1 cellular context compared by ENCODE assay signal in genomic region chr1:211676106-211676583, GRCh38.
TF ChIP-seq lines count a peak whose summit lies in the region.

No MANE protein-coding gene starts in this region.

TF ChIP-seq in K562, 482 proteins besides CTCF, POLR2A, EP300 and RAD21 (continued from another document and continues in another):
- TF ChIP-seq ZBTB5 (IDR thresholded peaks at IDR 0.05) (no peak), ZNF511 (CRISPR knock-in tag; IDR thresholded peaks at IDR 0.05) (no peak), BCOR (IDR thresholded peaks at IDR 0.05) (0 out of 2 replicates have a peak, but pooled peaks have one; percentile 43), ZNF146 (CRISPR knock-in tag; IDR thresholded peaks at IDR 0.05; ENCODE audit: unreplicated experiment) (no peak), KLF6 (CRISPR knock-in tag; IDR thresholded peaks at IDR 0.05; ENCODE audit: borderline replicate concordance) (no peak), ATF3 (IDR thresholded peaks at IDR 0.05) (no peak), ATF3 (CRISPR knock-in tag; conservative IDR thresholded peaks at IDR 0.05) (0 out of 2 replicates have a peak, but pooled peaks have one; percentile 48), EHMT2 (IDR thresholded peaks at IDR 0.05) (no peak), PURB (CRISPR knock-in tag; IDR thresholded peaks at IDR 0.05; ENCODE audit: low read depth) (no peak), CREB5 (CRISPR knock-in tag; IDR thresholded peaks at IDR 0.05) (no peak), CHD4 (IDR thresholded peaks at IDR 0.05; ENCODE audit: insufficient read depth, insufficient replicate concordance, low read depth, low read length, poor library complexity, severe bottlenecking) (peak; percentile 37), ZNF347 (CRISPR knock-in tag; IDR thresholded peaks at IDR 0.05; ENCODE audit: low read depth) (no peak), FOXP4 (CRISPR knock-in tag; IDR thresholded peaks at IDR 0.05; ENCODE audit: borderline replicate concordance) (no peak), E4F1 (CRISPR knock-in tag; IDR thresholded peaks at IDR 0.05; ENCODE audit: borderline replicate concordance) (no peak), SFPQ (IDR thresholded peaks at IDR 0.05; ENCODE audit: low read depth, low read length) (no peak), IRF9 (tag; IDR thresholded peaks at IDR 0.05) (no peak), XRCC5 (IDR thresholded peaks at IDR 0.05; ENCODE audit: low read depth, low read length) (no peak), HNRNPUL1 (IDR thresholded peaks at IDR 0.05; ENCODE audit: low read length) (no peak), ELF2 (CRISPR knock-in tag; IDR thresholded peaks at IDR 0.05) (no peak), ZNF444 (CRISPR knock-in tag; IDR thresholded peaks at IDR 0.05) (no peak), L3MBTL2 (IDR thresholded peaks at IDR 0.05) (0 out of 2 replicates have a peak, but pooled peaks have one; percentile 6), ZKSCAN3 (CRISPR knock-in tag; IDR thresholded peaks at IDR 0.05) (no peak), REST (CRISPR knock-in tag; IDR thresholded peaks at IDR 0.05; ENCODE audit: low read depth) (no peak), TBL1XR1 (IDR thresholded peaks at IDR 0.05; ENCODE audit: low read length in 2 of 2) (no peak; a peak in 1 of 4 replicates), POU5F1 (IDR thresholded peaks at IDR 0.05; ENCODE audit: borderline replicate concordance, low read depth, low read length, partially characterized antibody) (no peak), ZNF431 (CRISPR knock-in tag; IDR thresholded peaks at IDR 0.05) (no peak), HLTF (IDR thresholded peaks at IDR 0.05) (peak; percentile 57; the same call in 1 of the 2 replicates), HNRNPH1 (optimal IDR thresholded peaks at IDR 0.05; ENCODE audit: low read depth, low read length) (no peak), ZNF77 (CRISPR knock-in tag; IDR thresholded peaks at IDR 0.05) (no peak), PRDM10 (IDR thresholded peaks at IDR 0.05; ENCODE audit: partially characterized antibody) (no peak), SLC30A9 (CRISPR knock-in tag; IDR thresholded peaks at IDR 0.05) (no peak), POLR2AphosphoS2 (IDR thresholded peaks at IDR 0.05; ENCODE audit: low read length) (no peak), ZNF785 (CRISPR knock-in tag; IDR thresholded peaks at IDR 0.05) (no peak), NFIX (CRISPR knock-in tag; IDR thresholded peaks at IDR 0.05; ENCODE audit: low read depth) (no peak), SETDB1 (IDR thresholded peaks at IDR 0.05; ENCODE audit: low read length) (no peak), BRD4 (IDR thresholded peaks at IDR 0.05) (no peak), ESRRB (CRISPR knock-in tag; IDR thresholded peaks at IDR 0.05; ENCODE audit: borderline replicate concordance) (no peak)
